9 cellular contexts compared by ENCODE assay signal in the genomic region with DNA sequence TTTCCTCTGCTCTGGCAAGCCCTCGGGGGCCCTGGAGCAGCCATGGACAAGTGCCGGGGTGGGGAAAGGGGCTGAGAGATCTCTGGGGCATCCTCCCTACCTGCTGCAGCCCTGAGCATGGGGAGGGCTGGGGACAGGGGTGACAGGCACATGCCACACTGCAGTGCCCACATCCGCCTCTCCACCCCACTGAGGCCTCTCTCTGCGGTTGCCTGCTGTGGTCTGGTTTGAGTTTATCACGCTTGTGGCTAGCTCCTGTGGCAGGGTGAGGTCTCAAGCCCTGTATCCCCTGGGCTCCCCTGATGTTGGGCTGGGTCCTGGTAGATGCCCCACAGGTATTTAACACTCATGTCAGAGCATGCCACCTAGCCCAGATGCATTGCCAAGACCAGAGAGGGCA. TPM values are rescaled to one million over a fixed set of nuclear protein-coding genes. Genes with fewer than 3 reads are reported as not detected.
DNase-seq lines count a peak whose midpoint lies in the region; ATAC-seq and TF ChIP-seq lines count a peak whose summit lies in the region.
"Had no signal": no experiment of that assay in that cellular context is flagged by ENCODE, and none has a peak within 500 bp of the region (broad histone marks: within the 10 kb centered on the region; RNA-seq: fewer than 3 reads in every experiment).

No MANE protein-coding gene starts in this region.

- no peak overlapping the region for H3K4me3 Mint-ChIP-seq in GM23338

- no peak overlapping the region for H3K27ac Mint-ChIP-seq in GM23338

- no peaks in the 10 kb centered on the region for H3K9me2 ChIP-seq in GM23338 (ENCODE audit: insufficient read depth)

- no peaks in the 10 kb centered on the region for H4K20me1 ChIP-seq in GM23338 (replicated peaks; ENCODE audit: insufficient read depth)

- peaks cover 10% of the 10 kb centered on the region for H3K27me3 Mint-ChIP-seq in GM23338 (ENCODE audit: insufficient read depth, low read depth, poor library complexity)

- H3K36me3 ChIP-seq in lower lobe of right lung (no peaks in the 10 kb centered on the region), GM23338 (ENCODE audit: insufficient read depth) (no peaks in the 10 kb centered on the region)

- no peaks in the 10 kb centered on the region for H3K9me3 ChIP-seq in lower lobe of right lung

- peaks cover 18% of the 10 kb centered on the region for H3K4me1 Mint-ChIP-seq in GM23338

- H3K36me3 Mint-ChIP-seq in GM23338 (ENCODE audit: low read depth) = no peaks in the 10 kb centered on the region

- no peaks in the 10 kb centered on the region for H3K9me3 Mint-ChIP-seq in GM23338

- H3F3A ChIP-seq in GM23338 (replicated peaks; ENCODE audit: low read depth) = no peaks in the 10 kb centered on the region

- peaks cover 16% of the 10 kb centered on the region for H3K4me1 ChIP-seq in lower lobe of right lung
- H3K4me1 ChIP-seq in GM23338 (ENCODE audit: insufficient read depth) = peaks cover 4% of the 10 kb centered on the region; the same call in 1 of the 2 replicates

- no peak overlapping the region for H3K27ac ChIP-seq in lower lobe of right lung
- H3K27ac ChIP-seq in GM23338 (ENCODE audit: low read depth) = no peak overlapping the region

- TF ChIP-seq CTCF in lower lobe of right lung (IDR thresholded peaks at IDR 0.05) = no peak
- no peak for TF ChIP-seq CTCF in GM23338 (conservative IDR thresholded peaks at IDR 0.05; ENCODE audit: low read depth in 2 of 2)

- intact Hi-C loops in lower lobe of right lung (cut with DNase I) = no loop called here

- H2AFZ ChIP-seq in GM23338 = no peak overlapping the region

- H3K4me3 ChIP-seq in lower lobe of right lung (no peak overlapping the region), GM23338 (no peak overlapping the region)

- H3K27me3 ChIP-seq in lower lobe of right lung (ENCODE audit: low read depth) (peaks cover 31% of the 10 kb centered on the region), GM23338 (ENCODE audit: insufficient read depth) (no peaks in the 10 kb centered on the region)

- no peaks in the 10 kb centered on the region for H3K79me2 ChIP-seq in GM23338 (replicated peaks; ENCODE audit: insufficient read depth)

- ATAC-seq in lower lobe of right lung (peak; percentile 45 to 56), HG03159 (IDR thresholded peaks at IDR 0.05; ENCODE audit: unreplicated experiment) (no peak), GM23338 (no peak)
- peak; percentile 86 for ATAC-seq in stimulated activated naive CD8-positive, alpha-beta T cell treated with anti-CD3 and anti-CD28 coated beads, Interleukin-15, Interleukin-2, amounts not matched to agents 100 U/mL and 50 U/mL, for 24 hours

- DNase-seq in HT1080 (ENCODE audit: low read depth) (peak; percentile 17), lower lobe of right lung (no peak), middle frontal gyrus (ENCODE audit: extremely low spot score, low spot score) (no peak), GM23338 (ENCODE audit: low spot score) (no peak), dermis blood vessel endothelial cell (no peak)
- DNase-seq in activated CD4-positive, alpha-beta T cell treated with anti-CD3 and anti-CD28 coated beads, Interleukin-2, amount 50 U/mL, for 48 hours = peak; percentile 72 to 81
- peak; percentile 79 for DNase-seq in stimulated activated naive CD8-positive, alpha-beta T cell treated with anti-CD3 and anti-CD28 coated beads, Interleukin-15, Interleukin-2, amounts not matched to agents 100 U/mL and 50 U/mL, for 24 hours

- H3K4me2 ChIP-seq in GM23338 = no peak overlapping the region

TF ChIP-seq in GM23338, 12 proteins besides CTCF, POLR2A, EP300 and RAD21 (continues in another document):
- TF ChIP-seq POLR2AphosphoS5 (IDR thresholded peaks at IDR 0.05; ENCODE audit: low read depth) (no peak), JUNB (IDR thresholded peaks at IDR 0.05; ENCODE audit: unreplicated experiment) (no peak), EZH2phosphoT487 (IDR thresholded peaks at IDR 0.05; ENCODE audit: unreplicated experiment) (no peak), ZNF331 (CRISPR knock-in tag; IDR thresholded peaks at IDR 0.05; ENCODE audit: low read depth) (no peak), EZH2 (IDR thresholded peaks at IDR 0.05; ENCODE audit: low read depth, unreplicated experiment) (no peak), CREB1 (CRISPR knock-in tag; IDR thresholded peaks at IDR 0.05; ENCODE audit: low read depth) (no peak), STAT1 (IDR thresholded peaks at IDR 0.05; ENCODE audit: unreplicated experiment) (no peak), NANOG (IDR thresholded peaks at IDR 0.05; ENCODE audit: borderline replicate concordance) (no peak), ZNF114 (CRISPR knock-in tag; IDR thresholded peaks at IDR 0.05) (no peak)
- TF ChIP-seq, protein P1, sequence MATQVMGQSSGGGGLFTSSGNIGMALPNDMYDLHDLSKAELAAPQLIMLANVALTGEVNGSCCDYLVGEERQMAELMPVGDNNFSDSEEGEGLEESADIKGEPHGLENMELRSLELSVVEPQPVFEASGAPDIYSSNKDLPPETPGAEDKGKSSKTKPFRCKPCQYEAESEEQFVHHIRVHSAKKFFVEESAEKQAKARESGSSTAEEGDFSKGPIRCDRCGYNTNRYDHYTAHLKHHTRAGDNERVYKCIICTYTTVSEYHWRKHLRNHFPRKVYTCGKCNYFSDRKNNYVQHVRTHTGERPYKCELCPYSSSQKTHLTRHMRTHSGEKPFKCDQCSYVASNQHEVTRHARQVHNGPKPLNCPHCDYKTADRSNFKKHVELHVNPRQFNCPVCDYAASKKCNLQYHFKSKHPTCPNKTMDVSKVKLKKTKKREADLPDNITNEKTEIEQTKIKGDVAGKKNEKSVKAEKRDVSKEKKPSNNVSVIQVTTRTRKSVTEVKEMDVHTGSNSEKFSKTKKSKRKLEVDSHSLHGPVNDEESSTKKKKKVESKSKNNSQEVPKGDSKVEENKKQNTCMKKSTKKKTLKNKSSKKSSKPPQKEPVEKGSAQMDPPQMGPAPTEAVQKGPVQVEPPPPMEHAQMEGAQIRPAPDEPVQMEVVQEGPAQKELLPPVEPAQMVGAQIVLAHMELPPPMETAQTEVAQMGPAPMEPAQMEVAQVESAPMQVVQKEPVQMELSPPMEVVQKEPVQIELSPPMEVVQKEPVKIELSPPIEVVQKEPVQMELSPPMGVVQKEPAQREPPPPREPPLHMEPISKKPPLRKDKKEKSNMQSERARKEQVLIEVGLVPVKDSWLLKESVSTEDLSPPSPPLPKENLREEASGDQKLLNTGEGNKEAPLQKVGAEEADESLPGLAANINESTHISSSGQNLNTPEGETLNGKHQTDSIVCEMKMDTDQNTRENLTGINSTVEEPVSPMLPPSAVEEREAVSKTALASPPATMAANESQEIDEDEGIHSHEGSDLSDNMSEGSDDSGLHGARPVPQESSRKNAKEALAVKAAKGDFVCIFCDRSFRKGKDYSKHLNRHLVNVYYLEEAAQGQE (IDR thresholded peaks at IDR 0.05; ENCODE audit: unreplicated experiment) = no peak
- TF ChIP-seq, protein P2, sequence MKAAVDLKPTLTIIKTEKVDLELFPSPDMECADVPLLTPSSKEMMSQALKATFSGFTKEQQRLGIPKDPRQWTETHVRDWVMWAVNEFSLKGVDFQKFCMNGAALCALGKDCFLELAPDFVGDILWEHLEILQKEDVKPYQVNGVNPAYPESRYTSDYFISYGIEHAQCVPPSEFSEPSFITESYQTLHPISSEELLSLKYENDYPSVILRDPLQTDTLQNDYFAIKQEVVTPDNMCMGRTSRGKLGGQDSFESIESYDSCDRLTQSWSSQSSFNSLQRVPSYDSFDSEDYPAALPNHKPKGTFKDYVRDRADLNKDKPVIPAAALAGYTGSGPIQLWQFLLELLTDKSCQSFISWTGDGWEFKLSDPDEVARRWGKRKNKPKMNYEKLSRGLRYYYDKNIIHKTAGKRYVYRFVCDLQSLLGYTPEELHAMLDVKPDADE (IDR thresholded peaks at IDR 0.05) = no peak

RNA-seq across cellular contexts. Expression of a gene that starts 52.9 kb away (rescaled TPM):
- not detected in 2 replicates for total RNA-seq in HT1080 (2014; rRNA removed; shearing (Covaris generic))
- not detected in 2 replicates for polyA plus RNA-seq in HT1080 (2015; cell fraction: cytosol; rRNA removed)
- polyA plus RNA-seq in HT1080 (2015; cell fraction: nucleus; rRNA removed) = not detected in 2 replicates
- total RNA-seq in lower lobe of right lung = not detected
- total RNA-seq in GM23338 (2014; rRNA removed; shearing (Covaris generic)) = not detected in 2 replicates
- polyA plus RNA-seq in GM23338 (2016; fragmentation: Nextera tagmentation; extraction: Ambion mirVana) = not detected in 2 replicates
- total RNA-seq in dermis blood vessel endothelial cell = not detected in 2 replicates
- total RNA-seq: bronchial epithelial cell had no signal

Comparison
In these comparisons a context has a peak if more than half of its experiments do, and no peak if none do; other contexts are left out.
1. DNase-seq: peak in HT1080 (single experiment), activated CD4-positive, alpha-beta T cell treated with anti-CD3 and anti-CD28 coated beads, Interleukin-2, amount 50 U/mL, for 48 hours (2 of 2) and stimulated activated naive CD8-positive, alpha-beta T cell treated with anti-CD3 and anti-CD28 coated beads, Interleukin-15, Interleukin-2, amounts not matched to agents 100 U/mL and 50 U/mL, for 24 hours (single experiment); none in lower lobe of right lung (single experiment), middle frontal gyrus (single experiment), GM23338 (single experiment) and dermis blood vessel endothelial cell (single experiment).
2. ATAC-seq: peak in lower lobe of right lung (2 of 2) and stimulated activated naive CD8-positive, alpha-beta T cell treated with anti-CD3 and anti-CD28 coated beads, Interleukin-15, Interleukin-2, amounts not matched to agents 100 U/mL and 50 U/mL, for 24 hours (single experiment); none in HG03159 (single experiment) and GM23338 (single experiment).